19 cellular contexts compared by ENCODE assay signal in genomic region chr9:114114364-114114763, GRCh38. TPM values are rescaled to one million over a fixed set of nuclear protein-coding genes. Genes with fewer than 3 reads are reported as not detected.
DNase-seq lines count a peak whose midpoint lies in the region; ATAC-seq and TF ChIP-seq lines count a peak whose summit lies in the region.
"Had no signal": no experiment of that assay in that cellular context is flagged by ENCODE, and none has a peak within 500 bp of the region (broad histone marks: within the 10 kb centered on the region; RNA-seq: fewer than 3 reads in every experiment).

No MANE protein-coding gene starts in this region.

- H3K36me3 Mint-ChIP-seq in chondrocyte (ENCODE audit: low read depth) = no peaks in the 10 kb centered on the region
- H3K36me3 Mint-ChIP-seq: CD4-positive, CD25-positive, alpha-beta regulatory T cell; IgD-negative memory B cell had no signal

- H4K5ac ChIP-seq in IMR-90 (ENCODE audit: low read depth, low read length) = no peak overlapping the region

- dilution Hi-C loops in IMR-90 (cut with HindIII; ENCODE audit: low sequenced_read_pairs, unreplicated experiment) = no loop called here

- H3K36me3 ChIP-seq in IMR-90 (ENCODE audit: control insufficient read depth, insufficient read depth, low read length) (no peaks in the 10 kb centered on the region), mesenchymal stem cell (ENCODE audit: control insufficient read depth in 1 of 2, insufficient read depth in 2 of 2, low read depth in 1 of 2, low read length in 2 of 2) (peaks cover 0 to 6% of the 10 kb centered on the region in 2 experiments)

- H2BK20ac ChIP-seq in IMR-90 (ENCODE audit: low read depth, low read length) = no peak overlapping the region

- no peak overlapping the region for H3K56ac ChIP-seq in IMR-90 (ENCODE audit: extremely low read depth, insufficient read depth, low read length)

- H3K27me3 Mint-ChIP-seq in chondrocyte (ENCODE audit: low read depth) = peaks cover 22% of the 10 kb centered on the region

- H4K91ac ChIP-seq in IMR-90 (ENCODE audit: insufficient read depth, low read depth, low read length) = no peak overlapping the region
- H4K91ac ChIP-seq in mesenchymal stem cell (ENCODE audit: low read length) = no peak overlapping the region

- no peak overlapping the region for H2AK5ac ChIP-seq in IMR-90 (ENCODE audit: low read depth, low read length)
- H2AK5ac ChIP-seq in mesenchymal stem cell (ENCODE audit: low read length, severe bottlenecking) = no peak overlapping the region

- H3K14ac ChIP-seq in IMR-90 (replicated peaks; ENCODE audit: low read depth, low read length) (no peak overlapping the region), mesenchymal stem cell (ENCODE audit: low read length in 2 of 2) (no peak overlapping the region)

- CTCF ChIA-PET in IMR-90 (lab: Yijun Ruan, JAX) = interaction anchor here (1.8 kb wide), 1 partner anchor 157 kb away, joined by 4 read pairs; no protein-coding TSS in a partner anchor

- no peaks in the 10 kb centered on the region; the same call in 1 of the 2 replicates for H4K20me1 ChIP-seq in IMR-90 (ENCODE audit: insufficient read depth, low read length)

- H2AFZ ChIP-seq in IMR-90 (replicated peaks; ENCODE audit: low read length, poor library complexity) (no peak overlapping the region), mesenchymal stem cell (ENCODE audit: low read depth, low read length) (no peak overlapping the region)

- no peaks in the 10 kb centered on the region for H3K9me3 Mint-ChIP-seq in chondrocyte (ENCODE audit: low read depth)

- no peaks in the 10 kb centered on the region for H3K9me3 ChIP-seq in IMR-90 (ENCODE audit: control insufficient read depth, insufficient read depth, low read length)
- H3K9me3 ChIP-seq in mesenchymal stem cell (ENCODE audit: control insufficient read depth, low read length) = no peaks in the 10 kb centered on the region
- H3K9me3 ChIP-seq: A549 had no signal

- H3K27ac ChIP-seq in IMR-90 (ENCODE audit: insufficient read depth, low read length) (no peak overlapping the region), mesenchymal stem cell (ENCODE audit: low read length, poor library complexity, severe bottlenecking) (no peak overlapping the region)

- H3K23ac ChIP-seq in IMR-90 (ENCODE audit: low read depth, low read length) = no peak overlapping the region
- no peak overlapping the region for H3K23ac ChIP-seq in mesenchymal stem cell (ENCODE audit: low read length in 2 of 2)

- no peak for TF ChIP-seq POLR2A in IMR-90 (IDR thresholded peaks at IDR 0.05; ENCODE audit: low read depth, low read length)

- H3K4me1 Mint-ChIP-seq in chondrocyte (ENCODE audit: low read depth) = peaks cover 29% of the 10 kb centered on the region
- H3K4me1 Mint-ChIP-seq: CD4-positive, CD25-positive, alpha-beta regulatory T cell had no signal

- TF ChIP-seq CTCF in IMR-90 (conservative IDR thresholded peaks at IDR 0.05; ENCODE audit: low read depth, low read length) = no peak
- TF ChIP-seq CTCF in chondrocyte (IDR thresholded peaks at IDR 0.05) = no peak

- H2BK12ac ChIP-seq in mesenchymal stem cell (ENCODE audit: low read length in 2 of 2) = no peak overlapping the region

- H3K79me1 ChIP-seq in IMR-90 (ENCODE audit: low read depth in 1 of 2, low read length in 2 of 2) (no peaks in the 10 kb centered on the region), mesenchymal stem cell (replicated peaks; ENCODE audit: low read length, poor library complexity, severe bottlenecking) (no peaks in the 10 kb centered on the region)

- peak overlapping the region; percentile 61 for H3K27ac Mint-ChIP-seq in chondrocyte (ENCODE audit: unreplicated experiment)
- H3K27ac Mint-ChIP-seq: CD4-positive, CD25-positive, alpha-beta regulatory T cell; IgD-negative memory B cell had no signal

- in situ Hi-C loops in IMR-90 (cut with MboI; ENCODE audit: low sequenced_read_pairs) = loop anchor here (5.0 kb wide), 1 partner anchor 178 kb away; no protein-coding TSS in a partner anchor

- no peak overlapping the region for H2AK9ac ChIP-seq in IMR-90 (replicated peaks; ENCODE audit: low read depth, low read length, poor library complexity)

- TF ChIP-seq RAD21 in IMR-90 (IDR thresholded peaks at IDR 0.05; ENCODE audit: low read length) = no peak

- no CpG with 5 or more reads among the region's 2 CpGs for WGBS in IMR-90 (ENCODE audit: extremely low coverage in 2 of 2, insufficient read length in 1 of 2), 2 experiments
- 33% methylated on average over 1 of the region's 2 CpGs for WGBS in mesenchymal stem cell

- H3K18ac ChIP-seq in IMR-90 (ENCODE audit: low read depth, low read length) (no peak overlapping the region), mesenchymal stem cell (ENCODE audit: low read depth in 1 of 2, low read length in 2 of 2) (no peak overlapping the region)

- no peak overlapping the region for H4K8ac ChIP-seq in IMR-90 (ENCODE audit: low read depth in 2 of 2, low read length in 2 of 2)
- H4K8ac ChIP-seq in mesenchymal stem cell (ENCODE audit: low read length) = no peak overlapping the region

- no peak overlapping the region for H3K4me3 Mint-ChIP-seq in chondrocyte (ENCODE audit: unreplicated experiment)
- H3K4me3 Mint-ChIP-seq: CD4-positive, CD25-positive, alpha-beta regulatory T cell; IgD-negative memory B cell had no signal

- peaks cover 38% of the 10 kb centered on the region for H3K27me3 ChIP-seq in IMR-90 (ENCODE audit: control insufficient read depth, insufficient read depth, low read length)
- peaks cover 19 to 52% of the 10 kb centered on the region in 2 experiments for H3K27me3 ChIP-seq in mesenchymal stem cell (ENCODE audit: control insufficient read depth in 1 of 2, insufficient read depth in 1 of 2, low read length in 2 of 2)

- no peak overlapping the region for H2BK15ac ChIP-seq in IMR-90 (ENCODE audit: low read depth, low read length)
- no peak overlapping the region for H2BK15ac ChIP-seq in mesenchymal stem cell (ENCODE audit: low read depth, poor library complexity, severe bottlenecking)

- intact Hi-C loops in IMR-90 (cut with micrococcal nuclease) = no loop called here

- ATAC-seq in IMR-90 (ENCODE audit: low read depth) = 0 out of 2 replicates have a peak, but pooled peaks have one; percentile 33
- no peak for ATAC-seq in GM19324 (IDR thresholded peaks at IDR 0.05; ENCODE audit: low FRiP score, unreplicated experiment)

- H2BK5ac ChIP-seq in IMR-90 (ENCODE audit: low read depth, low read length, poor library complexity, severe bottlenecking) (no peak overlapping the region), mesenchymal stem cell (ENCODE audit: low read depth, low read length, poor library complexity, severe bottlenecking) (no peak overlapping the region)

- POLR2A ChIA-PET in IMR-90 (lab: Charles Lee; ENCODE audit: unreplicated experiment) = no interaction called here

- H3K4me3 ChIP-seq in IMR-90 (ENCODE audit: insufficient read depth, low read depth, low read length) = no peak overlapping the region
- H3K4me3 ChIP-seq in mesenchymal stem cell (ENCODE audit: insufficient read depth in 1 of 2, low read depth in 1 of 2, low read length in 2 of 2) = no peak overlapping the region
- H3K4me3 ChIP-seq: A549 had no signal

- DNase-seq in ELR (ENCODE audit: low read depth) (peak; percentile 57), IMR-90 (peak; percentile 63), chondrocyte (ENCODE audit: low spot score) (no peak), mesenchymal stem cell (peak; percentile 30), NCI-H2227 (lab: John Stamatoyannopoulos, UW; ENCODE audit: unreplicated experiment) (no peak), NCI-H774 (lab: John Stamatoyannopoulos, UW) (no peak)
- no peak for DNase-seq in stimulated activated CD8-positive, alpha-beta memory T cell treated with anti-CD3 and anti-CD28 coated beads, Interleukin-4, amount 100 ng/mL, for 48 hours
- DNase-seq: CD4-positive, CD25-positive, alpha-beta regulatory T cell; NCI-H1105 treated with DMSO at 0.1 percent for 48 hours; NCI-H2081; NCI-H2171; NCI-H446; NCI-H526; OCI-M1; RPMI8226; SHP77 had no signal

- no peaks in the 10 kb centered on the region; the same call in 1 of the 2 replicates for H3K9me1 ChIP-seq in IMR-90 (ENCODE audit: insufficient read depth, low read length)

- peaks cover 9% of the 10 kb centered on the region for H3K4me1 ChIP-seq in IMR-90 (ENCODE audit: control insufficient read depth, insufficient read depth, low read length)
- H3K4me1 ChIP-seq in mesenchymal stem cell (ENCODE audit: control insufficient read depth, insufficient read depth, low read depth, low read length) = peaks cover 13% of the 10 kb centered on the region

- H3K4ac ChIP-seq in IMR-90 (ENCODE audit: low read depth, low read length) (no peak overlapping the region), mesenchymal stem cell (ENCODE audit: low read depth in 1 of 2, low read length in 2 of 2) (no peak overlapping the region)

- H3K4me2 ChIP-seq in IMR-90 (ENCODE audit: low read depth, low read length) (no peak overlapping the region), mesenchymal stem cell (ENCODE audit: low read length, poor library complexity, severe bottlenecking) (no peak overlapping the region)
- H3K4me2 ChIP-seq: A549 had no signal

- no TSS peak for BruUV-seq in IMR-90 (replicated peaks; lab: Mats Ljungman, UMichigan)

- H3K9ac ChIP-seq in IMR-90 (ENCODE audit: low read depth, low read length) (no peak overlapping the region), mesenchymal stem cell (ENCODE audit: low read length) (no peak overlapping the region)

- no peak overlapping the region for H2BK120ac ChIP-seq in IMR-90 (ENCODE audit: low read depth, low read length)
- H2BK120ac ChIP-seq in mesenchymal stem cell (ENCODE audit: low read depth, low read length) = no peak overlapping the region

TF ChIP-seq in IMR-90, 13 proteins besides CTCF, POLR2A, EP300 and RAD21 (continues in another document):
- 0 out of 2 replicates have a peak, but pooled peaks have one; percentile 3 for TF ChIP-seq NFE2L2 (IDR thresholded peaks at IDR 0.05; ENCODE audit: low read depth, low read length)

RNA-seq across cellular contexts. Expression of gene KIF12, which starts 15.3 kb away (rescaled TPM):
- total RNA-seq in IMR-90 (2012; rRNA removed) (not detected in 2 replicates), chondrocyte (0.39 to 1.4 TPM (median 0.70 TPM) in 3 replicates)
- polyA plus RNA-seq in IMR-90 (2012; rRNA removed) = 0.11 TPM in 1 of 2 replicates, not detected in the other
- polyA plus RNA-seq in IMR-90 (2012; cell fraction: cytosol; rRNA removed) = 0.04 TPM in 1 of 2 replicates, not detected in the other
- polyA plus RNA-seq in IMR-90 (2012; cell fraction: nucleus; rRNA removed; ENCODE audit: low replicate concordance) = 0.21 and 0.58 TPM in 2 replicates
- 0.10 TPM for polyA plus RNA-seq in mesenchymal stem cell (2013, experiment 1 of 2)
- polyA plus RNA-seq in mesenchymal stem cell (2013, experiment 2 of 2) = not detected
- total RNA-seq: CD4-positive, CD25-positive, alpha-beta regulatory T cell had no signal
- polyA plus RNA-seq: CD4-positive, CD25-positive, alpha-beta regulatory T cell; IgD-negative memory B cell had no signal

RNA-seq across cellular contexts. Expression of gene AMBP, which starts 36.3 kb away (rescaled TPM):
- not detected in 2 replicates for total RNA-seq in IMR-90 (2012; rRNA removed)
- not detected in 2 replicates for polyA plus RNA-seq in IMR-90 (2012; rRNA removed)
- 0.10 and 0.13 TPM in 2 replicates for polyA plus RNA-seq in IMR-90 (2012; cell fraction: cytosol; rRNA removed)
- not detected in 2 replicates for polyA plus RNA-seq in IMR-90 (2012; cell fraction: nucleus; rRNA removed; ENCODE audit: low replicate concordance)
- total RNA-seq in chondrocyte = not detected in 3 replicates
- 0.03 TPM for polyA plus RNA-seq in mesenchymal stem cell (2013, experiment 1 of 2)
- polyA plus RNA-seq in mesenchymal stem cell (2013, experiment 2 of 2) = 0.03 TPM
- total RNA-seq: CD4-positive, CD25-positive, alpha-beta regulatory T cell had no signal
- polyA plus RNA-seq: CD4-positive, CD25-positive, alpha-beta regulatory T cell; IgD-negative memory B cell had no signal

RNA-seq across cellular contexts. Expression of gene COL27A1, which starts 41.0 kb away (rescaled TPM):
- total RNA-seq in IMR-90 (2012; rRNA removed) (2.2 and 3.2 TPM in 2 replicates), chondrocyte (45.9 to 52.9 TPM (median 48.5 TPM) in 3 replicates)
- polyA plus RNA-seq in IMR-90 (2012; rRNA removed) = 18.3 and 23.2 TPM in 2 replicates
- polyA plus RNA-seq in IMR-90 (2012; cell fraction: cytosol; rRNA removed) = 6.8 and 9.7 TPM in 2 replicates
- polyA plus RNA-seq in IMR-90 (2012; cell fraction: nucleus; rRNA removed; ENCODE audit: low replicate concordance) = 118 and 194 TPM in 2 replicates
- 13.9 TPM for polyA plus RNA-seq in mesenchymal stem cell (2013, experiment 1 of 2)
- polyA plus RNA-seq in mesenchymal stem cell (2013, experiment 2 of 2) = 12.5 TPM
- polyA plus RNA-seq: CD4-positive, CD25-positive, alpha-beta regulatory T cell; IgD-negative memory B cell had no signal

Comparison
In these comparisons a context has a peak if more than half of its experiments do, and no peak if none do; other contexts are left out.
1. DNase-seq: peak in ELR (single experiment), IMR-90 (single experiment) and mesenchymal stem cell (single experiment); none in chondrocyte (single experiment), NCI-H2227 (single experiment), stimulated activated CD8-positive, alpha-beta memory T cell treated with anti-CD3 and anti-CD28 coated beads, Interleukin-4, amount 100 ng/mL, for 48 hours (single experiment) and NCI-H774 (single experiment).
2. RNA of gene COL27A1, which starts 41.0 kb away (total RNA-seq): 45.9 to 52.9 TPM in chondrocyte; 2.2 to 3.2 TPM in IMR-90; every median in the first group is over 10 times any median in the second.